ENCODE assay signal across 8 cellular contexts in genomic region chr17:78117027-78117981, GRCh38. TPM values are rescaled to one million over a fixed set of nuclear protein-coding genes. Genes with fewer than 3 reads are reported as not detected.
A peak's percentile ranks its signal among the peaks of the same experiment; 100 is the strongest.
DNase-seq lines count a peak whose midpoint lies in the region; ATAC-seq and TF ChIP-seq lines count a peak whose summit lies in the region.

No MANE protein-coding gene starts in this region.

- H3K9ac ChIP-seq in PC-3 (ENCODE audit: low read length): no peak overlapping the region

- H2AFZ ChIP-seq in PC-3 (ENCODE audit: low read length): no peak overlapping the region

- intact Hi-C loops in PC-3 (cut with micrococcal nuclease) (no loop called here), esophagus squamous epithelium (cut with DNase I) (loop anchor here (10.0 kb wide), 1 partner anchor 127 kb away; no protein-coding TSS in a partner anchor), posterior vena cava (cut with DNase I) (no loop called here)

- H3K27me3 ChIP-seq in PC-3 (ENCODE audit: low read length): no peaks in the 10 kb centered on the region
- no peaks in the 10 kb centered on the region for H3K27me3 ChIP-seq in esophagus squamous epithelium

- no peaks in the 10 kb centered on the region for H3K9me3 Mint-ChIP-seq in activated naive CD4-positive, alpha-beta T cell treated with anti-CD3 and anti-CD28 coated beads, Interleukin-2, amount 50 U/mL, for 24 hours
- no peaks in the 10 kb centered on the region for H3K9me3 Mint-ChIP-seq in stimulated activated effector memory CD8-positive, alpha-beta T cell treated with anti-CD3 and anti-CD28 coated beads, Interleukin-12 subunit alpha, Interleukin-12 subunit beta, amount 100 ng/mL, for 72 hours

- TF ChIP-seq CTCF in PC-3 (conservative IDR thresholded peaks at IDR 0.05; ENCODE audit: low read depth, low read length): peak; percentile 64
- peak in 5 of 6 experiments; percentile 32 to 63 (median 53) for TF ChIP-seq CTCF in esophagus squamous epithelium (IDR thresholded peaks at IDR 0.05)

- no peaks in the 10 kb centered on the region for H3K79me2 ChIP-seq in PC-3 (ENCODE audit: low read length)

- H4K20me1 ChIP-seq in PC-3 (ENCODE audit: low read length): no peaks in the 10 kb centered on the region

- TF ChIP-seq POLR2A in esophagus squamous epithelium (IDR thresholded peaks at IDR 0.05): no peak

- no TSS peak for BruUV-seq in PC-3 (replicated peaks; lab: Mats Ljungman, UMichigan)

- CTCF ChIA-PET in PC-3 (lab: Charles Lee): no interaction called here

- H3K9me3 ChIP-seq in PC-3 (ENCODE audit: low read length) (no peaks in the 10 kb centered on the region), esophagus squamous epithelium (no peaks in the 10 kb centered on the region)

- ATAC-seq in PC-3 (no peak), GM21447 (IDR thresholded peaks at IDR 0.05; ENCODE audit: unreplicated experiment) (no peak)
- ATAC-seq in stimulated activated effector memory CD8-positive, alpha-beta T cell treated with anti-CD3 and anti-CD28 coated beads, Interleukin-12 subunit alpha, Interleukin-12 subunit beta, amount 100 ng/mL, for 72 hours: no peak

- H3K9me2 ChIP-seq in PC-3 (replicated peaks; ENCODE audit: low read length): no peaks in the 10 kb centered on the region

- H3K27ac ChIP-seq in PC-3 (ENCODE audit: low read length) (no peak overlapping the region), esophagus squamous epithelium (no peak overlapping the region)

- 80% methylated on average over 1 of the region's 41 CpGs; no CpG with 5 or more reads in 1 of the 2 donors for WGBS in esophagus squamous epithelium, 2 donors

- peaks cover 57% of the 10 kb centered on the region for H3K4me1 Mint-ChIP-seq in activated naive CD4-positive, alpha-beta T cell treated with anti-CD3 and anti-CD28 coated beads, Interleukin-2, amount 50 U/mL, for 24 hours
- peaks cover 57% of the 10 kb centered on the region for H3K4me1 Mint-ChIP-seq in stimulated activated effector memory CD8-positive, alpha-beta T cell treated with anti-CD3 and anti-CD28 coated beads, Interleukin-12 subunit alpha, Interleukin-12 subunit beta, amount 100 ng/mL, for 72 hours

- H3K4me1 ChIP-seq in PC-3 (ENCODE audit: insufficient read depth, low read length) (no peaks in the 10 kb centered on the region), esophagus squamous epithelium (peaks cover 16 to 52% (median 17%) of the 10 kb centered on the region in 3 donors)

- H3K4me3 Mint-ChIP-seq in activated naive CD4-positive, alpha-beta T cell treated with anti-CD3 and anti-CD28 coated beads, Interleukin-2, amount 50 U/mL, for 24 hours: no peak overlapping the region
- no peak overlapping the region for H3K4me3 Mint-ChIP-seq in stimulated activated effector memory CD8-positive, alpha-beta T cell treated with anti-CD3 and anti-CD28 coated beads, Interleukin-12 subunit alpha, Interleukin-12 subunit beta, amount 100 ng/mL, for 72 hours

- POLR2A ChIA-PET in PC-3 (lab: Charles Lee; ENCODE audit: unreplicated experiment): no interaction called here

- no peak overlapping the region for H3K4me3 ChIP-seq in PC-3 (ENCODE audit: low read length)
- no peak overlapping the region for H3K4me3 ChIP-seq in esophagus squamous epithelium

- no peaks in the 10 kb centered on the region for H3K27me3 Mint-ChIP-seq in activated naive CD4-positive, alpha-beta T cell treated with anti-CD3 and anti-CD28 coated beads, Interleukin-2, amount 50 U/mL, for 24 hours

- H3K36me3 Mint-ChIP-seq in activated naive CD4-positive, alpha-beta T cell treated with anti-CD3 and anti-CD28 coated beads, Interleukin-2, amount 50 U/mL, for 24 hours: peaks cover 2% of the 10 kb centered on the region
- H3K36me3 Mint-ChIP-seq in stimulated activated effector memory CD8-positive, alpha-beta T cell treated with anti-CD3 and anti-CD28 coated beads, Interleukin-12 subunit alpha, Interleukin-12 subunit beta, amount 100 ng/mL, for 72 hours: peaks cover 96% of the 10 kb centered on the region

- no peaks in the 10 kb centered on the region for H3F3A ChIP-seq in PC-3 (ENCODE audit: low read length, unreplicated experiment)

- H3K27ac Mint-ChIP-seq in activated naive CD4-positive, alpha-beta T cell treated with anti-CD3 and anti-CD28 coated beads, Interleukin-2, amount 50 U/mL, for 24 hours: peak overlapping the region; percentile 30
- H3K27ac Mint-ChIP-seq in stimulated activated effector memory CD8-positive, alpha-beta T cell treated with anti-CD3 and anti-CD28 coated beads, Interleukin-12 subunit alpha, Interleukin-12 subunit beta, amount 100 ng/mL, for 72 hours: peak overlapping the region; percentile 52

- H3K36me3 ChIP-seq in PC-3 (ENCODE audit: low read depth, low read length): peaks cover 4% of the 10 kb centered on the region; the same call in 1 of the 2 replicates
- peaks cover 3 to 63% (median 6%) of the 10 kb centered on the region in 3 donors for H3K36me3 ChIP-seq in esophagus squamous epithelium

- H3K4me2 ChIP-seq in PC-3 (ENCODE audit: low read length): no peak overlapping the region

- DNase-seq in activated naive CD4-positive, alpha-beta T cell treated with Interleukin-2 at 50 U/mL for 16 hours: no peak
- DNase-seq in PC-3: no peak
- no peak for DNase-seq in esophagus squamous epithelium (lab: John Stamatoyannopoulos, UW)
- DNase-seq in stimulated activated effector memory CD8-positive, alpha-beta T cell treated with anti-CD3 and anti-CD28 coated beads, Interleukin-12 subunit alpha, Interleukin-12 subunit beta, amount 100 ng/mL, for 72 hours (ENCODE audit: low spot score in 2 of 2): no peak
- DNase-seq in posterior vena cava (ENCODE audit: low spot score): no peak
- no peak for DNase-seq in AG08395 (ENCODE audit: low spot score)

RNA-seq across cellular contexts. Expression of gene TMC6, which starts 11.3 kb away (rescaled TPM):
- 97.3 and 138 TPM in 2 replicates for total RNA-seq in PC-3 (2014; rRNA removed)
- 10 to 100 TPM; 13.3 to 39.6 (median 32.2) TPM for total RNA-seq in esophagus squamous epithelium
- 10 to 100 TPM; 35.6 to 37.4 TPM for total RNA-seq in posterior vena cava

RNA-seq across cellular contexts. Expression of gene TMC8, which starts 13.3 kb away (rescaled TPM):
- total RNA-seq in PC-3 (2014; rRNA removed) (4.6 and 5.3 TPM in 2 replicates), esophagus squamous epithelium (1 to 10 TPM in 3 of 4 donors, under 1 TPM in 1; 1.00 to 5.7 (median 1.5) TPM), posterior vena cava (10 to 100 TPM in 1 of 2 donors, 1 to 10 TPM in 1; 6.4 to 15.7 TPM)

RNA-seq across cellular contexts. Expression of gene C17orf99, which starts 28.9 kb away (rescaled TPM):
- total RNA-seq in PC-3 (2014; rRNA removed) (3.2 TPM in 1 of 2 replicates, not detected in the other), esophagus squamous epithelium (under 1 TPM in 2 of 4 donors, not detected in 2; 0.19 to 0.21 TPM), posterior vena cava (not detected)

RNA-seq across cellular contexts. Expression of gene SYNGR2, which starts 51.1 kb away (rescaled TPM):
- 213 and 220 TPM in 2 replicates for total RNA-seq in PC-3 (2014; rRNA removed)
- 10 to 100 TPM; 41.2 to 93.9 (median 75.7) TPM for total RNA-seq in esophagus squamous epithelium
- 10 to 100 TPM; 44.5 to 58.1 TPM for total RNA-seq in posterior vena cava
